ENCODE assay signal across 9 cellular contexts in genomic region chr4:121155893-121156292, GRCh38. TPM values are rescaled to one million over a fixed set of nuclear protein-coding genes. Genes with fewer than 3 reads are reported as not detected.
DNase-seq lines count a peak whose midpoint lies in the region; ATAC-seq and TF ChIP-seq lines count a peak whose summit lies in the region.
"Had no signal": no experiment of that assay in that cellular context is flagged by ENCODE, and none has a peak within 500 bp of the region (broad histone marks: within the 10 kb centered on the region; RNA-seq: fewer than 3 reads in every experiment).

No MANE protein-coding gene starts in this region.

- peak overlapping the region; percentile 52 for H3K27ac Mint-ChIP-seq in activated naive CD8-positive, alpha-beta T cell treated with anti-CD3 and anti-CD28 coated beads, Interleukin-2, amount 10 ng/mL, durations not matched to agents 7 days and 5 days

- TF ChIP-seq CTCF in HCT116 (IDR thresholded peaks at IDR 0.05 in 2 of 3, conservative IDR thresholded peaks at IDR 0.05 in 1 of 3; ENCODE audit: borderline replicate concordance in 1 of 3, insufficient read depth in 1 of 3, low read depth in 2 of 3, low read length in 2 of 3) (no peak), GM13977 (IDR thresholded peaks at IDR 0.05; ENCODE audit: extremely low read depth, insufficient read depth, missing control alignments) (no peak)

- POLR2A ChIA-PET in HCT116 (lab: Charles Lee): no interaction called here
- POLR2A ChIA-PET in activated naive CD8-positive, alpha-beta T cell treated with anti-CD3 and anti-CD28 coated beads, Interleukin-2, amount 10 ng/mL, durations not matched to agents 7 days and 5 days (lab: Charles Lee): interaction anchor here (0.7 to 1.2 kb wide), 3 partner anchors 27 to 85 kb away, joined by 3 read pairs; no protein-coding TSS in a partner anchor

- TF ChIP-seq POLR2A in HCT116 (IDR thresholded peaks at IDR 0.05; ENCODE audit: borderline replicate concordance, extremely low read depth, insufficient read depth, insufficient read length): no peak

- no peaks in the 10 kb centered on the region for H3K9me3 ChIP-seq in HCT116 (ENCODE audit: control insufficient read depth in 1 of 2, insufficient read depth in 1 of 2, low read depth in 1 of 2, low read length in 2 of 2)

- H3K79me2 ChIP-seq in HCT116 (ENCODE audit: insufficient read depth, low read length): no peaks in the 10 kb centered on the region

- no peak overlapping the region for H3K4me3 ChIP-seq in HCT116 (replicated peaks in 1 of 2; ENCODE audit: low read depth in 1 of 2, low read length in 2 of 2)

- peaks cover 13% of the 10 kb centered on the region for H3K36me3 Mint-ChIP-seq in activated naive CD8-positive, alpha-beta T cell treated with anti-CD3 and anti-CD28 coated beads, Interleukin-2, amount 10 ng/mL, durations not matched to agents 7 days and 5 days

- no peaks in the 10 kb centered on the region for H3K9me3 Mint-ChIP-seq in activated naive CD8-positive, alpha-beta T cell treated with anti-CD3 and anti-CD28 coated beads, Interleukin-2, amount 10 ng/mL, durations not matched to agents 7 days and 5 days

- ATAC-seq in HCT116 (no peak), left colon (peak; percentile 33)
- no peak for ATAC-seq in activated naive CD8-positive, alpha-beta T cell treated with anti-CD3 and anti-CD28 coated beads, Interleukin-2, amount 10 ng/mL, durations not matched to agents 7 days and 5 days (ENCODE audit: low read depth)

- no TSS peak for BruUV-seq in HCT116 (replicated peaks; lab: Mats Ljungman, UMichigan)

- no peaks in the 10 kb centered on the region for H3K9me2 ChIP-seq in HCT116 (ENCODE audit: insufficient read depth)

- DNase-seq in AG08396 (ENCODE audit: low spot score): peak; percentile 68
- no peak for DNase-seq in HCT116 (ENCODE audit: low read depth, low spot score)
- no peak for DNase-seq in activated naive CD8-positive, alpha-beta T cell treated with anti-CD3 and anti-CD28 coated beads, Interleukin-2, amount 10 ng/mL, durations not matched to agents 7 days and 5 days
- DNase-seq in left colon: no peak
- no peak for DNase-seq in GM13977 (ENCODE audit: low spot score)
- DNase-seq in hippocampal formation (lab: John Stamatoyannopoulos, UW): no peak
- no peak for DNase-seq in hypothalamus (lab: John Stamatoyannopoulos, UW)
- DNase-seq in NCI-H2081 treated with DMSO at 0.1 percent for 48 hours (lab: John Stamatoyannopoulos, UW): no peak
- DNase-seq: activated effector memory CD4-positive, alpha-beta T cell treated with Interleukin-2 at 50 U/mL for 16 hours had no signal

- peak overlapping the region; percentile 71 for H3K4me3 Mint-ChIP-seq in activated naive CD8-positive, alpha-beta T cell treated with anti-CD3 and anti-CD28 coated beads, Interleukin-2, amount 10 ng/mL, durations not matched to agents 7 days and 5 days

- H2AFZ ChIP-seq in HCT116 (ENCODE audit: low read depth, low read length, poor library complexity, severe bottlenecking): peak overlapping the region; percentile 12

- H3K36me3 ChIP-seq in HCT116 (ENCODE audit: control insufficient read depth in 1 of 2, insufficient read depth in 2 of 2, low read length in 2 of 2): no peaks in the 10 kb centered on the region

- H3K4me1 Mint-ChIP-seq in activated naive CD8-positive, alpha-beta T cell treated with anti-CD3 and anti-CD28 coated beads, Interleukin-2, amount 10 ng/mL, durations not matched to agents 7 days and 5 days: peaks cover 43% of the 10 kb centered on the region

- RAD21 ChIA-PET in HCT116 (lab: Charles Lee; ENCODE audit: low non-redundant PET in 1 of 2, low total read pairs in 2 of 2, uncharacterized antibody in 2 of 2, unreplicated experiment in 2 of 2): no interaction called here

- H3K9ac ChIP-seq in HCT116 (ENCODE audit: low read length): no peak overlapping the region

- H3K27ac ChIP-seq in HCT116 (ENCODE audit: low read depth, low read length): no peak overlapping the region

- CTCF ChIA-PET in HCT116 (lab: Charles Lee): no interaction called here

- intact Hi-C loops in HCT116 (cut with micrococcal nuclease) (no loop called here), left colon (cut with DNase I, micrococcal nuclease) (no loop called here)

- no peaks in the 10 kb centered on the region for H3K4me1 ChIP-seq in HCT116 (ENCODE audit: control insufficient read depth in 1 of 2, insufficient read depth in 2 of 2, low read length in 2 of 2)

- no peaks in the 10 kb centered on the region for H4K20me1 ChIP-seq in HCT116 (ENCODE audit: insufficient read depth)

- in situ Hi-C loops in GM13977 (cut with MboI; ENCODE audit: low pct_unique_long_range_greater_than_20kb, low sequenced_read_pairs, unreplicated experiment): no loop called here

- no peaks in the 10 kb centered on the region for H3K27me3 ChIP-seq in HCT116 (ENCODE audit: insufficient read depth, low read length)

- no peak overlapping the region for H3K4me2 ChIP-seq in HCT116 (ENCODE audit: low read length)

- TF ChIP-seq RAD21 in HCT116 (IDR thresholded peaks at IDR 0.05; ENCODE audit: low read depth): no peak

- H3K27me3 Mint-ChIP-seq in activated naive CD8-positive, alpha-beta T cell treated with anti-CD3 and anti-CD28 coated beads, Interleukin-2, amount 10 ng/mL, durations not matched to agents 7 days and 5 days: no peaks in the 10 kb centered on the region

TF ChIP-seq in HCT116, 20 proteins besides CTCF, POLR2A, EP300 and RAD21:
- TF ChIP-seq ZFX (IDR thresholded peaks at IDR 0.05) (no peak), SP1 (IDR thresholded peaks at IDR 0.05; ENCODE audit: low read depth) (peak; percentile 9; the same call in 1 of the 2 replicates), JUND (IDR thresholded peaks at IDR 0.05) (no peak)

RNA-seq across cellular contexts. Expression of gene TNIP3, which starts 8.2 kb away (rescaled TPM):
- total RNA-seq in HCT116 (2021; ENCODE audit: unreplicated experiment) (not detected), left colon (1 to 10 TPM in 1 of 2 donors, under 1 TPM in 1; 0.67 to 3.8 TPM)
- polyA plus RNA-seq in HCT116 (2012): not detected in 2 replicates
- total RNA-seq in activated naive CD8-positive, alpha-beta T cell treated with anti-CD3 and anti-CD28 coated beads, Interleukin-2, amount 10 ng/mL, durations not matched to agents 7 days and 5 days: 1 to 10 TPM; 3.0 to 3.8 TPM
